Comparison of ENCODE assay signal across 29 cellular contexts in the genomic region with DNA sequence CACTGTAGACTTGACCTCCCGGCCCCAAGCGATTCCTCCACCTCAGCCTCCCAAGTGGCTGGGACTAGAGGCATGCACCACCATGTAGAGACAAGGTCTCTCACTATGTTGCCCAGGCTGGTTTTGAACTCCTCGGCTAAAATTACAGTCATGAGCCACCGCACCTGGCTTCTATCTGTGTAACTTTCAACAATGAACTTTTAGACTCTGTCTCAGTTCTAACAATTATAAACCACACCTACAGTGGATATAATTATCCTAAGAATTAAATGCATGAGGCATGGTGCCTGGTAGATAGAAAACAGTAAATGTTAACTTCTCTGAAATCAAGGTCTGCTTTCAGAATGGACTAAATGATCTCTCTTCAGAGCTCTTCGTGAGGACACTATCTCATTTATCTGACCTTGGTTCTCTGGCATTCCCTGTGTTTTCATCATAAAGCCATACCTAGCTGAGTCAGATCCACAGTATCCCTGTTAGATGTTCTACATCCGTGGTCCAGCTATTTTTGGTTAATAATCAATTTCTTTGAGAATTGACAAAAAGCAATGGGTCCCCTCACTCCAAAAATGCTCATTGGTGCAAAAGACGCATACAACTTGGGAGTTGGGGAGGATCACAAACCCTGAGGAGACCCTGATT. TPM values are rescaled to one million over a fixed set of nuclear protein-coding genes. Genes with fewer than 3 reads are reported as not detected.
DNase-seq lines count a peak whose midpoint lies in the region; ATAC-seq, FAIRE-seq and TF ChIP-seq lines count a peak whose summit lies in the region.
"Had no signal": no experiment of that assay in that cellular context is flagged by ENCODE, and none has a peak within 500 bp of the region (broad histone marks: within the 10 kb centered on the region; RNA-seq: fewer than 3 reads in every experiment).

No MANE protein-coding gene starts in this region.

- H3K9ac ChIP-seq in HepG2 (ENCODE audit: insufficient read depth, low read depth, low read length) (no peak overlapping the region), colonic mucosa (ENCODE audit: low read depth in 2 of 2, low read length in 2 of 2) (no peak overlapping the region)

- TF ChIP-seq RAD21 in HepG2 (CRISPR knock-in tag; IDR thresholded peaks at IDR 0.05) = no peak

- peak; percentile 12 for FAIRE-seq in HepG2 (lab: Jason Lieb, UNC)
- FAIRE-seq: A204.1, H54 had no signal

- H3K4me2 ChIP-seq in HepG2 (ENCODE audit: low read depth, low read length) = no peak overlapping the region

- 66% methylated on average over 7 of the region's 7 CpGs for WGBS in HepG2 (ENCODE audit: low lambda C conversion rate)
- 65% methylated on average over 7 of the region's 7 CpGs for WGBS in right lobe of liver (ENCODE audit: insufficient coverage, low coverage, low lambda C conversion rate, missing lambda C conversion rate)

- H3K4me3 Mint-ChIP-seq in naive thymus-derived CD8-positive, alpha-beta T cell = peak overlapping the region in 5 of 10 donors; percentile 3 to 89 (median 44)
- H3K4me3 Mint-ChIP-seq: IgD-negative memory B cell had no signal

- TF ChIP-seq CTCF in HepG2 (CRISPR knock-in tag; IDR thresholded peaks at IDR 0.05) (no peak), right lobe of liver (IDR thresholded peaks at IDR 0.05) (no peak), colonic mucosa (IDR thresholded peaks at IDR 0.05) (no peak)

- peak; percentile 55; the same call in 2 of the 3 replicates for ATAC-seq in HepG2
- no peak for ATAC-seq in right lobe of liver
- no peak for ATAC-seq in naive thymus-derived CD8-positive, alpha-beta T cell
- ATAC-seq: SK-N-SH treated with all-trans-retinoic acid at 6 μM for 48 hours had no signal

- no peak for TF ChIP-seq POLR2A in HepG2 (IDR thresholded peaks at IDR 0.05; ENCODE audit: insufficient read depth in 1 of 2, low read depth in 2 of 2, low read length in 2 of 2)
- TF ChIP-seq POLR2A in right lobe of liver (IDR thresholded peaks at IDR 0.05) = no peak

- intact Hi-C loops in HepG2 (cut with micrococcal nuclease; ENCODE audit: unreplicated experiment) = loop anchor here (5.0 kb wide), 1 partner anchor 1209 kb away; no protein-coding TSS in a partner anchor
- intact Hi-C loops in right lobe of liver (cut with DNase I) = no loop called here
- intact Hi-C loops in colonic mucosa (cut with DNase I) = no loop called here

- H2AFZ ChIP-seq in HepG2 (ENCODE audit: low read length) = no peak overlapping the region

- no peaks in the 10 kb centered on the region for H3K27me3 ChIP-seq in HepG2 (ENCODE audit: control insufficient read depth in 1 of 2, insufficient read depth in 2 of 2, low read length in 2 of 2)
- no peaks in the 10 kb centered on the region for H3K27me3 ChIP-seq in right lobe of liver
- no peaks in the 10 kb centered on the region for H3K27me3 ChIP-seq in colonic mucosa

- H3K9me3 ChIP-seq in HepG2 (ENCODE audit: low read length) (no peaks in the 10 kb centered on the region), right lobe of liver (no peaks in the 10 kb centered on the region), colonic mucosa (no peaks in the 10 kb centered on the region)

- peaks cover 26 to 50% (median 43%) of the 10 kb centered on the region in 4 donors for H3K4me1 Mint-ChIP-seq in naive thymus-derived CD8-positive, alpha-beta T cell

- BruUV-seq in HepG2 (replicated peaks; lab: Mats Ljungman, UMichigan) = no TSS peak

- DNase-seq in HepG2 (ENCODE audit: low spot score) = peak; percentile 35
- DNase-seq in right lobe of liver = no peak
- no peak for DNase-seq in colonic mucosa
- DNase-seq in naive thymus-derived CD8-positive, alpha-beta T cell = no peak
- no peak for DNase-seq in HUDEP-2 (lab: John Stamatoyannopoulos, UW; ENCODE audit: unreplicated experiment in 76 of 76)
- no peak for DNase-seq in glomerular visceral epithelial cell (ENCODE audit: extremely low spot score)
- DNase-seq in COR-L47 (lab: John Stamatoyannopoulos, UW) = no peak
- DNase-seq: DMS 273 treated with DMSO at 0.1 percent for 48 hours; DND-41; Karpas-422; NCI-H1048; NCI-H1436 treated with DMSO at 0.1 percent for 48 hours; NCI-H2029 treated with DMSO at 0.1 percent for 48 hours; NCI-H2171 treated with DMSO at 0.1 percent for 48 hours; NCI-H446; NCI-H69; NK-92 treated with Interleukin-12 subunit alpha and Interleukin-12 subunit beta, amount 100 ng/mL, for 24 hours; OCI-M1; SIG-M5 had no signal

- no peak overlapping the region for H3K4me3 ChIP-seq in HepG2 (replicated peaks in 1 of 3; ENCODE audit: insufficient read depth in 1 of 3, low read depth in 2 of 3, low read length in 3 of 3)
- no peak overlapping the region for H3K4me3 ChIP-seq in right lobe of liver
- no peak overlapping the region for H3K4me3 ChIP-seq in colonic mucosa

- POLR2A ChIA-PET in HepG2 (lab: Yijun Ruan, JAX) = interaction anchor here (1.5 kb wide), 1 partner anchor 91 kb away, joined by 5 read pairs; a partner anchor contains a TSS
- POLR2A ChIA-PET in naive thymus-derived CD8-positive, alpha-beta T cell (lab: Charles Lee) = interaction anchor here (0.9 kb wide), 1 partner anchor 90 kb away, joined by 3 read pairs; a partner anchor contains a TSS

- CTCF ChIA-PET in HepG2 (lab: Yijun Ruan, JAX; ENCODE audit: low intra/inter-chr PET ratio, low total read pairs) = no interaction called here

- H3K27ac Mint-ChIP-seq in naive thymus-derived CD8-positive, alpha-beta T cell = peak overlapping the region in 9 of 10 donors; percentile 22 to 92 (median 81)
- H3K27ac Mint-ChIP-seq: IgD-negative memory B cell had no signal

- no peaks in the 10 kb centered on the region for H3K27me3 Mint-ChIP-seq in naive thymus-derived CD8-positive, alpha-beta T cell

- in situ Hi-C loops in HepG2 (cut with HindIII; ENCODE audit: extremely low pct_ligation_motif_present, low pct_unique_long_range_greater_than_20kb) = no loop called here

- H3K36me3 ChIP-seq in HepG2 (replicated peaks in 1 of 2; ENCODE audit: control insufficient read depth in 1 of 2, insufficient read depth in 2 of 2, low read length in 2 of 2) (peaks cover 2 to 4% of the 10 kb centered on the region in 2 experiments; a peak in 4 of 5 replicates), right lobe of liver (no peaks in the 10 kb centered on the region), colonic mucosa (no peaks in the 10 kb centered on the region)

- H3K4me1 ChIP-seq in HepG2 (ENCODE audit: insufficient read depth, low read length) = peaks cover 66% of the 10 kb centered on the region
- H3K4me1 ChIP-seq in right lobe of liver = no peaks in the 10 kb centered on the region
- no peaks in the 10 kb centered on the region for H3K4me1 ChIP-seq in colonic mucosa

- TF ChIP-seq EP300 in HepG2 (IDR thresholded peaks at IDR 0.05; ENCODE audit: low read depth in 2 of 2, low read length in 2 of 2) = no peak
- no peak for TF ChIP-seq EP300 in HepG2 (CRISPR knock-in tag; IDR thresholded peaks at IDR 0.05; ENCODE audit: borderline replicate concordance)

- H3K79me2 ChIP-seq in HepG2 (ENCODE audit: insufficient read depth, low read length) = no peaks in the 10 kb centered on the region

- no peaks in the 10 kb centered on the region for H4K20me1 ChIP-seq in HepG2 (ENCODE audit: insufficient read depth, low read length)

- peaks cover 0 to 17% (median 6%) of the 10 kb centered on the region in 3 donors for H3K36me3 Mint-ChIP-seq in naive thymus-derived CD8-positive, alpha-beta T cell
- H3K36me3 Mint-ChIP-seq: IgD-negative memory B cell had no signal

- H3K27ac ChIP-seq in HepG2 (ENCODE audit: extremely low read length, insufficient read depth, low read length) (no peak overlapping the region), right lobe of liver (no peak overlapping the region), colonic mucosa (peak overlapping the region; percentile 70)
- H3K27ac ChIP-seq: HL-60 had no signal

- H3K9me3 Mint-ChIP-seq in naive thymus-derived CD8-positive, alpha-beta T cell = peaks cover 0 to 3% (median 0%) of the 10 kb centered on the region in 9 donors
- H3K9me3 Mint-ChIP-seq: IgD-negative memory B cell had no signal

RNA-seq across cellular contexts. Expression of a gene that starts 7.2 kb away (rescaled TPM):
- total RNA-seq in HepG2 (2016; rRNA removed; fragmentation: Illumina TruSeq; extraction: Trizol) (0.77 and 0.93 TPM in 2 replicates), right lobe of liver (under 1 TPM in 3 of 6 experiments, not detected in 3; 0.25 to 0.78 (median 0.42) TPM), colonic mucosa (10 to 100 TPM in 1 of 2 donors, 1 to 10 TPM in 1; 7.1 to 27.7 TPM)
- total RNA-seq in HepG2 (2016; cell fraction: cytosol; rRNA removed; fragmentation: Illumina TruSeq; extraction: Trizol; ENCODE audit: low read depth) = 0.30 and 0.62 TPM in 2 replicates
- total RNA-seq in HepG2 (2016; cell fraction: insoluble cytoplasmic fraction; rRNA removed; fragmentation: Illumina TruSeq; extraction: Trizol) = 0.62 and 1.00 TPM in 2 replicates
- 0.10 and 0.83 TPM in 2 replicates for total RNA-seq in HepG2 (2016; cell fraction: membrane; rRNA removed; fragmentation: Illumina TruSeq; extraction: Trizol)
- total RNA-seq in HepG2 (2016; cell fraction: nucleus; rRNA removed; fragmentation: Illumina TruSeq; extraction: Trizol) = 1.2 TPM in 2 replicates
- 12.3 and 14.1 TPM in 2 replicates for polyA plus RNA-seq in HepG2 (2011; rRNA removed)
- 8.6 and 13.6 TPM in 2 replicates for polyA plus RNA-seq in HepG2 (2011; cell fraction: cytosol; rRNA removed)
- polyA plus RNA-seq in HepG2 (2011; cell fraction: nucleus; rRNA removed) = 7.1 and 8.7 TPM in 2 replicates
- 3.6 and 4.1 TPM in 2 replicates for polyA plus RNA-seq in HepG2 (2012)
- 0.14 TPM in 1 of 2 replicates, not detected in the other for polyA plus RNA-seq in HepG2 (2016; cell fraction: cytosol; fragmentation: Illumina TruSeq; extraction: Trizol; ENCODE audit: low read depth)
- polyA plus RNA-seq in HepG2 (2016; cell fraction: insoluble cytoplasmic fraction; fragmentation: Illumina TruSeq; extraction: Trizol; ENCODE audit: low read depth) = 0.26 and 0.29 TPM in 2 replicates
- polyA plus RNA-seq in HepG2 (2016; cell fraction: membrane; fragmentation: Illumina TruSeq; extraction: Trizol; ENCODE audit: low read depth) = not detected in 2 replicates
- 1.1 TPM in 1 of 2 replicates, not detected in the other for polyA plus RNA-seq in HepG2 (2016; cell fraction: nucleus; fragmentation: Illumina TruSeq; extraction: Trizol; ENCODE audit: insufficient read depth, low read depth)
- 0.26 and 32.4 TPM in 2 replicates for polyA minus RNA-seq in HepG2 (2011; rRNA and poly(A)+ RNA removed; ENCODE audit: low replicate concordance)
- polyA minus RNA-seq in HepG2 (2011; cell fraction: cytosol; rRNA and poly(A)+ RNA removed) = 9.6 and 11.2 TPM in 2 replicates
- 15.2 and 22.1 TPM in 2 replicates for polyA minus RNA-seq in HepG2 (2011; cell fraction: nucleus; rRNA and poly(A)+ RNA removed)
- 10 to 100 TPM; 26.5 to 30.2 TPM for total RNA-seq in naive thymus-derived CD8-positive, alpha-beta T cell
- 1 to 10 TPM; 2.3 to 4.7 (median 4.6) TPM for polyA plus RNA-seq in naive thymus-derived CD8-positive, alpha-beta T cell
- total RNA-seq: G401, HT1080, MCF 10A, RPMI7951 had no signal
- polyA plus RNA-seq: BJ, IgD-negative memory B cell had no signal

RNA-seq across cellular contexts. Expression of a gene that starts 57.1 kb away (rescaled TPM):
- total RNA-seq in HepG2 (2016; rRNA removed; fragmentation: Illumina TruSeq; extraction: Trizol) (0.07 TPM in 1 of 2 replicates, not detected in the other), right lobe of liver (1 to 10 TPM; 2.6 to 9.4 (median 3.3) TPM), colonic mucosa (1 to 10 TPM; 1.3 to 3.1 TPM)
- total RNA-seq in HepG2 (2016; cell fraction: cytosol; rRNA removed; fragmentation: Illumina TruSeq; extraction: Trizol; ENCODE audit: low read depth) = not detected in 2 replicates
- total RNA-seq in HepG2 (2016; cell fraction: insoluble cytoplasmic fraction; rRNA removed; fragmentation: Illumina TruSeq; extraction: Trizol) = not detected in 2 replicates
- total RNA-seq in HepG2 (2016; cell fraction: membrane; rRNA removed; fragmentation: Illumina TruSeq; extraction: Trizol) = not detected in 2 replicates
- 0.13 TPM in 1 of 2 replicates, not detected in the other for total RNA-seq in HepG2 (2016; cell fraction: nucleus; rRNA removed; fragmentation: Illumina TruSeq; extraction: Trizol)
- 0.16 and 1.4 TPM in 2 replicates for polyA plus RNA-seq in HepG2 (2011; rRNA removed)
- 0.23 and 0.74 TPM in 2 replicates for polyA plus RNA-seq in HepG2 (2011; cell fraction: cytosol; rRNA removed)
- 0.13 and 1.2 TPM in 2 replicates for polyA plus RNA-seq in HepG2 (2011; cell fraction: nucleus; rRNA removed)
- polyA plus RNA-seq in HepG2 (2012) = 0.48 and 0.51 TPM in 2 replicates
- not detected in 2 replicates for polyA plus RNA-seq in HepG2 (2016; cell fraction: cytosol; fragmentation: Illumina TruSeq; extraction: Trizol; ENCODE audit: low read depth)
- polyA plus RNA-seq in HepG2 (2016; cell fraction: insoluble cytoplasmic fraction; fragmentation: Illumina TruSeq; extraction: Trizol; ENCODE audit: low read depth) = 0.08 and 0.16 TPM in 2 replicates
- not detected in 2 replicates for polyA plus RNA-seq in HepG2 (2016; cell fraction: membrane; fragmentation: Illumina TruSeq; extraction: Trizol; ENCODE audit: low read depth)
- 0.15 and 0.30 TPM in 2 replicates for polyA plus RNA-seq in HepG2 (2016; cell fraction: nucleus; fragmentation: Illumina TruSeq; extraction: Trizol; ENCODE audit: insufficient read depth, low read depth)
- 0.08 and 0.26 TPM in 2 replicates for polyA minus RNA-seq in HepG2 (2011; rRNA and poly(A)+ RNA removed; ENCODE audit: low replicate concordance)
- polyA minus RNA-seq in HepG2 (2011; cell fraction: cytosol; rRNA and poly(A)+ RNA removed) = 0.89 TPM in 1 of 2 replicates, not detected in the other
- 0.39 and 2.4 TPM in 2 replicates for polyA minus RNA-seq in HepG2 (2011; cell fraction: nucleus; rRNA and poly(A)+ RNA removed)
- 1 to 10 TPM; 5.4 to 8.1 TPM for total RNA-seq in naive thymus-derived CD8-positive, alpha-beta T cell
- polyA plus RNA-seq in naive thymus-derived CD8-positive, alpha-beta T cell = 1 to 10 TPM; 4.4 to 8.9 (median 5.4) TPM
- total RNA-seq: G401, MCF 10A had no signal
- polyA plus RNA-seq: BJ had no signal
